ENCODE assay signal across 2 cellular contexts in genomic region chr11:56846631-56847400, GRCh38.
TF ChIP-seq lines count a peak whose summit lies in the region.

No MANE protein-coding gene starts in this region.

TF ChIP-seq in SK-N-SH, 30 proteins besides CTCF, POLR2A, EP300 and RAD21 (continued from another document):
- TF ChIP-seq RXRA (IDR thresholded peaks at IDR 0.05; ENCODE audit: borderline replicate concordance, low read depth) (no peak), JUND (IDR thresholded peaks at IDR 0.05) (no peak), SMC3 (IDR thresholded peaks at IDR 0.05; ENCODE audit: low read depth, low read length) (no peak), ELF1 (IDR thresholded peaks at IDR 0.05) (no peak), USF2 (IDR thresholded peaks at IDR 0.05; ENCODE audit: borderline replicate concordance, low read depth, low read length) (no peak), RFX5 (IDR thresholded peaks at IDR 0.05; ENCODE audit: low read length) (no peak)
TF ChIP-seq in SK-N-SH: peak in this region for 0.

TF ChIP-seq in SK-N-SH treated with all-trans-retinoic acid at 6 μM for 48 hours, 23 proteins besides CTCF, POLR2A, EP300 and RAD21 (continued from another document):
- TF ChIP-seq TOX (CRISPR knock-in tag; IDR thresholded peaks at IDR 0.05; ENCODE audit: borderline replicate concordance) (no peak), CSDC2 (CRISPR knock-in tag; IDR thresholded peaks at IDR 0.05) (no peak), CREB5 (CRISPR knock-in tag; IDR thresholded peaks at IDR 0.05; ENCODE audit: low read depth) (no peak), BACH2 (CRISPR knock-in tag; IDR thresholded peaks at IDR 0.05; ENCODE audit: borderline replicate concordance) (no peak), ARNTL (CRISPR knock-in tag; IDR thresholded peaks at IDR 0.05; ENCODE audit: borderline replicate concordance, low read depth) (no peak), PATZ1 (CRISPR knock-in tag; IDR thresholded peaks at IDR 0.05; ENCODE audit: borderline replicate concordance) (no peak)
